26 cellular contexts compared by ENCODE assay signal in genomic region chr6:122817362-122817761, GRCh38. TPM values are rescaled to one million over a fixed set of nuclear protein-coding genes. Genes with fewer than 3 reads are reported as not detected.
"Had no signal": no experiment of that assay in that cellular context is flagged by ENCODE, and none has a peak within 500 bp of the region (broad histone marks: within the 10 kb centered on the region; RNA-seq: fewer than 3 reads in every experiment).

No MANE protein-coding gene starts in this region.

- H3K27me3 ChIP-seq: heart left ventricle, sigmoid colon, stomach, transverse colon had no signal

- DNase-seq: dermis blood vessel endothelial cell; effector CD4-positive, alpha-beta T cell; endodermal cell; erythroblast; foreskin melanocyte; heart left ventricle; hippocampal formation; left colon; left ventricle myocardium superior; mesenchymal stem cell; naive B cell; psoas muscle; retina; sigmoid colon; stimulated activated naive CD4-positive, alpha-beta T cell; stomach; transverse colon had no signal

- ATAC-seq: heart left ventricle, left colon, left ventricle myocardium superior had no signal

- H3K4me3 ChIP-seq: heart left ventricle, lung, psoas muscle, sigmoid colon, skin epidermis, stomach, thoracic aorta, transverse colon had no signal

- H3K27ac ChIP-seq: heart left ventricle, neutrophil, psoas muscle, sigmoid colon, stomach, thoracic aorta, transverse colon had no signal

- H3K9me3 ChIP-seq: heart left ventricle, neutrophil, psoas muscle, sigmoid colon, stomach, thoracic aorta, transverse colon had no signal

- H3K4me1 ChIP-seq: heart left ventricle, psoas muscle, sigmoid colon, stomach, transverse colon had no signal

- H3K36me3 ChIP-seq: heart left ventricle, neutrophil, sigmoid colon, stomach, thoracic aorta, transverse colon had no signal

RNA-seq across cellular contexts. Expression of gene FABP7, which starts 37.8 kb away (rescaled TPM):
- total RNA-seq: dermis blood vessel endothelial cell, endothelial cell of umbilical vein, glomerular endothelial cell, kidney epithelial cell, left colon, left ventricle myocardium superior, osteoblast, sigmoid colon, thoracic aorta, ureter had no signal
- polyA plus RNA-seq: endothelial cell of umbilical vein, sigmoid colon, stomach had no signal
